In the genomic region with DNA sequence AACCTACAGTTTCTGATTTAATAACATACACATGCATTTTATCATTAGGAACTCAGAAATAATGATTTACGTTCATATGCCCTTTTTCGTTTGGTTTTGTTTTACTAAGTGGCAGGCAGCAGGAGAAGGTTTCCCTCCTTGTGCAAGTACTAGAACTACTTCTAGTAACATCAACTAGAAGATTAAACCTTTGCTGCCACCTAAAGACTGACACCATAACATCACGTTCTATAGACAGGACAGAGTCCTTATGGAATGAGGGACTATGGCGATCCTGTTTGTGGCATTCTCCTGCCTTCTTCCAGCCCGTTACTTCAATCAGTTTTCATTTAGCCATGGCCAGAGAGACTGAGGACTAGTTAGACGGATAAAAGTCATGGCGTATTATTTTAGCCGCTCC, we compare ENCODE assay signal across 9 cellular contexts. TPM values are rescaled to one million over a fixed set of nuclear protein-coding genes. Genes with fewer than 3 reads are reported as not detected.
A peak's percentile ranks its signal among the peaks of the same experiment; 100 is the strongest.
DNase-seq lines count a peak whose midpoint lies in the region; ATAC-seq lines count a peak whose summit lies in the region.
"Had no signal": no experiment of that assay in that cellular context is flagged by ENCODE, and none has a peak within 500 bp of the region (broad histone marks: within the 10 kb centered on the region; RNA-seq: fewer than 3 reads in every experiment).

No MANE protein-coding gene starts in this region.

- no peak overlapping the region for H3K4me3 Mint-ChIP-seq in effector memory CD8-positive, alpha-beta T cell

- H3K4me1 Mint-ChIP-seq in effector memory CD8-positive, alpha-beta T cell (ENCODE audit: low read depth in 2 of 2): peaks cover 0 to 3% of the 10 kb centered on the region in 2 donors

- no peaks in the 10 kb centered on the region for H3K9me3 Mint-ChIP-seq in effector memory CD8-positive, alpha-beta T cell

- no peak for ATAC-seq in HG02678 (IDR thresholded peaks at IDR 0.05; ENCODE audit: unreplicated experiment)
- ATAC-seq in effector memory CD8-positive, alpha-beta T cell (replicated peaks): no peak

- no peaks in the 10 kb centered on the region for H3K36me3 Mint-ChIP-seq in effector memory CD8-positive, alpha-beta T cell (ENCODE audit: insufficient read depth)

- no peak overlapping the region for H3K27ac Mint-ChIP-seq in effector memory CD8-positive, alpha-beta T cell

- DNase-seq in GDM1 (lab: John Stamatoyannopoulos, UW): peak; percentile 7
- peak; percentile 30 for DNase-seq in M059J (ENCODE audit: low read depth)
- DNase-seq in SKM-1 treated with dmso at 0.1 percent for 144 hours (lab: John Stamatoyannopoulos, UW; ENCODE audit: unreplicated experiment): peak; percentile 8
- DNase-seq in medulla oblongata (ENCODE audit: extremely low spot score): peak; percentile 27
- no peak for DNase-seq in activated T-cell treated with anti-CD3 and anti-CD28 coated beads, Interleukin-2, amount 50 U/mL, for 1 hour
- DNase-seq in COLO668 (lab: John Stamatoyannopoulos, UW; ENCODE audit: unreplicated experiment): no peak
- no peak for DNase-seq in effector memory CD8-positive, alpha-beta T cell
- DNase-seq: IMR-90 had no signal

- peaks cover 45 to 59% of the 10 kb centered on the region in 2 donors for H3K27me3 Mint-ChIP-seq in effector memory CD8-positive, alpha-beta T cell

RNA-seq across cellular contexts. Expression of gene GAD2, which starts 53.2 kb away (rescaled TPM):
- total RNA-seq in M059J (2014; rRNA removed; shearing (Covaris generic)): not detected in 2 replicates
- total RNA-seq: IMR-90 had no signal

Comparison
In these comparisons a context has a peak if more than half of its experiments do, and no peak if none do; other contexts are left out.
1. DNase-seq: peak in GDM1 (single experiment), M059J (single experiment), SKM-1 treated with dmso at 0.1 percent for 144 hours (single experiment) and medulla oblongata (single experiment); none in activated T-cell treated with anti-CD3 and anti-CD28 coated beads, Interleukin-2, amount 50 U/mL, for 1 hour (single experiment), COLO668 (single experiment) and effector memory CD8-positive, alpha-beta T cell (0 of 3).